Comparison of ENCODE assay signal across 10 cellular contexts in genomic region chr17:17186051-17186450, GRCh38. TPM values are rescaled to one million over a fixed set of nuclear protein-coding genes. Genes with fewer than 3 reads are reported as not detected.
DNase-seq lines count a peak whose midpoint lies in the region; ATAC-seq and TF ChIP-seq lines count a peak whose summit lies in the region.
"Had no signal": no experiment of that assay in that cellular context is flagged by ENCODE, and none has a peak within 500 bp of the region (broad histone marks: within the 10 kb centered on the region; RNA-seq: fewer than 3 reads in every experiment).

No MANE protein-coding gene starts in this region.

- H3K36me3 ChIP-seq in upper lobe of right lung, result peaks cover 65% of the 10 kb centered on the region

- peak overlapping the region; percentile 97 for H3K27ac Mint-ChIP-seq in activated T-cell treated with anti-CD3 and anti-CD28 coated beads, Interleukin-2, amount 50 U/mL, for 72 hours
- peak overlapping the region; percentile 73 for H3K27ac Mint-ChIP-seq in mesothelial cell of epicardium

- peaks cover 18% of the 10 kb centered on the region for H3K4me1 ChIP-seq in upper lobe of right lung

- H3K27me3 Mint-ChIP-seq in activated T-cell treated with anti-CD3 and anti-CD28 coated beads, Interleukin-2, amount 50 U/mL, for 72 hours (ENCODE audit: low read depth), result no peaks in the 10 kb centered on the region
- H3K27me3 Mint-ChIP-seq in mesothelial cell of epicardium (ENCODE audit: low read depth), result no peaks in the 10 kb centered on the region
- H3K27me3 Mint-ChIP-seq: brain had no signal

- DNase-seq in left cardiac atrium (peak; percentile 30), cardiac septum (ENCODE audit: low spot score) (no peak), mesothelial cell of epicardium (ENCODE audit: low spot score in 2 of 2, unreplicated experiment in 2 of 2) (no peak), upper lobe of right lung (no peak), germinal center (ENCODE audit: low spot score) (no peak), KG1 (lab: John Stamatoyannopoulos, UW) (no peak)
- peak; percentile 70 to 71 for DNase-seq in activated T-cell treated with anti-CD3 and anti-CD28 coated beads, Interleukin-2, amount 50 U/mL, for 72 hours
- DNase-seq: RPMI8226 had no signal

- intact Hi-C loops in left cardiac atrium (cut with DNase I), result no loop called here
- intact Hi-C loops in cardiac septum (cut with DNase I), result no loop called here
- intact Hi-C loops in upper lobe of right lung (cut with DNase I), result no loop called here

- no peak for TF ChIP-seq CTCF in mesothelial cell of epicardium (IDR thresholded peaks at IDR 0.05; ENCODE audit: unreplicated experiment)
- TF ChIP-seq CTCF in upper lobe of right lung (IDR thresholded peaks at IDR 0.05), result no peak

- no peaks in the 10 kb centered on the region for H3K27me3 ChIP-seq in upper lobe of right lung

- ATAC-seq in left cardiac atrium (no peak), upper lobe of right lung (peak; percentile 65), HG02571 (IDR thresholded peaks at IDR 0.05; ENCODE audit: unreplicated experiment) (no peak)
- ATAC-seq in activated T-cell treated with anti-CD3 and anti-CD28 coated beads, Interleukin-2, amount 50 U/mL, for 72 hours (replicated peaks in 1 of 2), result peak; percentile 74 to 77

- H3K27ac ChIP-seq in upper lobe of right lung, result no peak overlapping the region

- H3K4me1 Mint-ChIP-seq in activated T-cell treated with anti-CD3 and anti-CD28 coated beads, Interleukin-2, amount 50 U/mL, for 72 hours (ENCODE audit: low read depth), result peaks cover 55% of the 10 kb centered on the region
- H3K4me1 Mint-ChIP-seq in mesothelial cell of epicardium, result peaks cover 45% of the 10 kb centered on the region

- no peak overlapping the region for H3K4me3 ChIP-seq in upper lobe of right lung

- peak overlapping the region; percentile 61 to 90 for H3K4me3 Mint-ChIP-seq in activated T-cell treated with anti-CD3 and anti-CD28 coated beads, Interleukin-2, amount 50 U/mL, for 72 hours
- no peak overlapping the region for H3K4me3 Mint-ChIP-seq in mesothelial cell of epicardium
- H3K4me3 Mint-ChIP-seq: brain had no signal

- no peaks in the 10 kb centered on the region for H3K9me3 Mint-ChIP-seq in activated T-cell treated with anti-CD3 and anti-CD28 coated beads, Interleukin-2, amount 50 U/mL, for 72 hours
- H3K9me3 Mint-ChIP-seq in mesothelial cell of epicardium, result no peaks in the 10 kb centered on the region
- H3K9me3 Mint-ChIP-seq: brain had no signal

- no peaks in the 10 kb centered on the region for H3K9me3 ChIP-seq in upper lobe of right lung

- peaks cover 0 to 6% of the 10 kb centered on the region in 2 donors for H3K36me3 Mint-ChIP-seq in activated T-cell treated with anti-CD3 and anti-CD28 coated beads, Interleukin-2, amount 50 U/mL, for 72 hours (ENCODE audit: insufficient read depth in 2 of 2)
- H3K36me3 Mint-ChIP-seq in mesothelial cell of epicardium, result peaks cover 15% of the 10 kb centered on the region

RNA-seq across cellular contexts. Expression of gene PLD6, which starts 20.1 kb away (rescaled TPM):
- 1 to 10 TPM; 5.6 to 5.8 TPM for total RNA-seq in left cardiac atrium
- 1.4 TPM for total RNA-seq in cardiac septum
- 1 to 10 TPM; 6.8 to 8.0 TPM for total RNA-seq in activated T-cell treated with anti-CD3 and anti-CD28 coated beads, Interleukin-2, amount 50 U/mL, for 72 hours
- 1.7 to 2.4 TPM (median 2.3 TPM) in 3 replicates for total RNA-seq in mesothelial cell of epicardium
- 4.9 TPM for total RNA-seq in upper lobe of right lung

RNA-seq across cellular contexts. Expression of gene FLCN, which starts 50.9 kb away (rescaled TPM):
- total RNA-seq in left cardiac atrium, result 10 to 100 TPM; 36.6 to 48.4 TPM
- total RNA-seq in cardiac septum, result 36.1 TPM
- 10 to 100 TPM; 27.3 to 29.2 TPM for total RNA-seq in activated T-cell treated with anti-CD3 and anti-CD28 coated beads, Interleukin-2, amount 50 U/mL, for 72 hours
- total RNA-seq in mesothelial cell of epicardium, result 50.4 to 57.2 TPM (median 53.0 TPM) in 3 replicates
- 106 TPM for total RNA-seq in upper lobe of right lung

Comparison
In these comparisons a context has a peak if more than half of its experiments do, and no peak if none do; other contexts are left out.
1. DNase-seq: peak in left cardiac atrium (single experiment) and activated T-cell treated with anti-CD3 and anti-CD28 coated beads, Interleukin-2, amount 50 U/mL, for 72 hours (2 of 2); none in cardiac septum (single experiment), mesothelial cell of epicardium (0 of 2), upper lobe of right lung (single experiment), germinal center (single experiment) and KG1 (single experiment).
2. ATAC-seq: peak in activated T-cell treated with anti-CD3 and anti-CD28 coated beads, Interleukin-2, amount 50 U/mL, for 72 hours (2 of 2) and upper lobe of right lung (single experiment); none in left cardiac atrium (0 of 2) and HG02571 (single experiment).